ENCODE assay signal across 8 cellular contexts in the genomic region with DNA sequence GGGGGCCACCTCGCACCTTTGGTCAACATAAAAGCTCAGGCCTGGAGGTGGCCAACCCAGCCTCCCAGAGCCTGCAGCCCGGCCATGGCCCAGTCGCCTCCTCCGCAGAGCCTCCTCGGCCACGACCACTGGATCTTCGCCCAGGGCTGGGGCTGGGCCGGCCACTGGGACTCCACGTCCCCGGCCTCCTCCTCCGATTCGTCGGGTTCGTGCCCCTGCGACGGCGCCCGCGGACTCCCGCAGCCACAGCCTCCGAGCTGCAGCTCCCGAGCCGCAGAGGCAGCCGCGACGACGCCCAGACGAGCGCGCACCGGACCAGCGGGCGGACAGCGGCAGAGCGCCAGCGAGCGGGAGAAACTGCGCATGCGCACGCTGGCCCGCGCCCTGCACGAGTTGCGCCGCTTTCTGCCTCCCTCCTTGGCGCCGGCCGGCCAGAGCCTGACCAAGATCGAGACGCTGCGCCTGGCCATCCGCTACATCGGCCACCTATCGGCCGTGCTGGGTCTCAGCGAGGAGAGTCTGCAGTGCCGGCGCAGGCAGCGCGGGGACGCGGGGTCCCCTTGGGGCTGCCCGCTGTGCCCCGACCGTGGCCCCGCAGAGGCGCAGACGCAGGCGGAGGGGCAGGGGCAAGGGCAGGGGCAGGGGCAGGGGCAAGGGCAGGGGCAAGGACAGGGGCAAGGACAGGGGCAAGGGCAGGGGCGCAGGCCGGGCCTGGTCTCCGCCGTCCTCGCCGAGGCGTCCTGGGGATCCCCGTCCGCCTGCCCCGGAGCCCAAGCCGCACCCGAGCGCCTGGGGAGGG. TPM values are rescaled to one million over a fixed set of nuclear protein-coding genes. Genes with fewer than 3 reads are reported as not detected.
DNase-seq lines count a peak whose midpoint lies in the region; ATAC-seq lines count a peak whose summit lies in the region.

A gene with protein sequence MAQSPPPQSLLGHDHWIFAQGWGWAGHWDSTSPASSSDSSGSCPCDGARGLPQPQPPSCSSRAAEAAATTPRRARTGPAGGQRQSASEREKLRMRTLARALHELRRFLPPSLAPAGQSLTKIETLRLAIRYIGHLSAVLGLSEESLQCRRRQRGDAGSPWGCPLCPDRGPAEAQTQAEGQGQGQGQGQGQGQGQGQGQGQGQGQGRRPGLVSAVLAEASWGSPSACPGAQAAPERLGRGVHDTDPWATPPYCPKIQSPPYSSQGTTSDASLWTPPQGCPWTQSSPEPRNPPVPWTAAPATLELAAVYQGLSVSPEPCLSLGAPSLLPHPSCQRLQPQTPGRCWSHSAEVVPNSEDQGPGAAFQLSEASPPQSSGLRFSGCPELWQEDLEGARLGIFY (plus strand): TSS at position 59 of the 799 bp plus-strand sequence. CDS start 26 bp downstream, at position 85.

- peaks cover 11% of the 10 kb centered on the region for H3K4me1 Mint-ChIP-seq in activated T-helper 17 cell treated with anti-CD3 and anti-CD28 coated beads, Interleukin-2, amount 50 U/mL, for 72 hours
- peaks cover 0 to 7% of the 10 kb centered on the region in 2 donors for H3K4me1 Mint-ChIP-seq in natural killer cell treated with Interleukin-12 subunit alpha and Interleukin-12 subunit beta and Interleukin-15 and Interleukin-18, amount 100 ng/mL, for 72 hours (ENCODE audit: low read depth in 2 of 2)
- H3K4me1 Mint-ChIP-seq in stimulated activated naive CD8-positive, alpha-beta T cell treated with anti-CD3 and anti-CD28 coated beads, Interleukin-15, Interleukin-2, amounts not matched to agents 100 ng/mL and 50 ng/mL, for 24 hours (ENCODE audit: low read depth), result peaks cover 10% of the 10 kb centered on the region

- H3K4me1 ChIP-seq in NT2/D1 (ENCODE audit: insufficient read depth, insufficient read length), result peaks cover 9% of the 10 kb centered on the region

- peak; percentile 54 for ATAC-seq in HG03045 (IDR thresholded peaks at IDR 0.05; ENCODE audit: unreplicated experiment)
- ATAC-seq in activated T-helper 17 cell treated with anti-CD3 and anti-CD28 coated beads, Interleukin-2, amount 50 U/mL, for 72 hours (replicated peaks), result peak; percentile 49
- ATAC-seq in natural killer cell treated with Interleukin-12 subunit alpha and Interleukin-12 subunit beta and Interleukin-15 and Interleukin-18, amount 100 ng/mL, for 72 hours, result peak; percentile 82 to 90

- DNase-seq in G401 (ENCODE audit: low spot score) (peak; percentile 75), NT2/D1 (ENCODE audit: low read depth, low spot score) (peak; percentile 74), fibroblast of the conjunctiva (ENCODE audit: low read depth) (peak; percentile 63), SIG-M5 (lab: John Stamatoyannopoulos, UW) (no peak)
- DNase-seq in natural killer cell treated with Interleukin-12 subunit alpha and Interleukin-12 subunit beta and Interleukin-15 and Interleukin-18, amount 100 ng/mL, for 72 hours (ENCODE audit: low spot score), result peak; percentile 76

- in situ Hi-C loops in G401 (cut with HindIII; ENCODE audit: low sequenced_read_pairs), result no loop called here

- no peaks in the 10 kb centered on the region for H3K36me3 Mint-ChIP-seq in activated T-helper 17 cell treated with anti-CD3 and anti-CD28 coated beads, Interleukin-2, amount 50 U/mL, for 72 hours (ENCODE audit: low read depth)
- H3K36me3 Mint-ChIP-seq in natural killer cell treated with Interleukin-12 subunit alpha and Interleukin-12 subunit beta and Interleukin-15 and Interleukin-18, amount 100 ng/mL, for 72 hours, result no peaks in the 10 kb centered on the region
- no peaks in the 10 kb centered on the region for H3K36me3 Mint-ChIP-seq in stimulated activated naive CD8-positive, alpha-beta T cell treated with anti-CD3 and anti-CD28 coated beads, Interleukin-15, Interleukin-2, amounts not matched to agents 100 ng/mL and 50 ng/mL, for 24 hours (ENCODE audit: low read depth)

- H3K4me3 ChIP-seq in NT2/D1 (ENCODE audit: insufficient read length, low read depth), result peak within 1 kb of the TSS; percentile 24

- H3K9me3 ChIP-seq in NT2/D1 (ENCODE audit: insufficient read depth, low read length), result no peaks in the 10 kb centered on the region

- peaks cover 32% of the 10 kb centered on the region for H3K27me3 ChIP-seq in NT2/D1 (ENCODE audit: insufficient read depth, insufficient read length)

- H3K4me3 Mint-ChIP-seq in activated T-helper 17 cell treated with anti-CD3 and anti-CD28 coated beads, Interleukin-2, amount 50 U/mL, for 72 hours, result peak within 1 kb of the TSS; percentile 23
- H3K4me3 Mint-ChIP-seq in natural killer cell treated with Interleukin-12 subunit alpha and Interleukin-12 subunit beta and Interleukin-15 and Interleukin-18, amount 100 ng/mL, for 72 hours, result peak within 1 kb of the TSS; percentile 56
- peak within 1 kb of the TSS; percentile 55 for H3K4me3 Mint-ChIP-seq in stimulated activated naive CD8-positive, alpha-beta T cell treated with anti-CD3 and anti-CD28 coated beads, Interleukin-15, Interleukin-2, amounts not matched to agents 100 ng/mL and 50 ng/mL, for 24 hours

- no peaks in the 10 kb centered on the region for H3K36me3 ChIP-seq in NT2/D1 (ENCODE audit: insufficient read depth, insufficient read length, low read length)

- H3K9ac ChIP-seq in NT2/D1 (ENCODE audit: insufficient read length, low read depth), result peak within 1 kb of the TSS; percentile 77

- no peak within 1 kb of the TSS for H3K27ac Mint-ChIP-seq in activated T-helper 17 cell treated with anti-CD3 and anti-CD28 coated beads, Interleukin-2, amount 50 U/mL, for 72 hours
- no peak within 1 kb of the TSS for H3K27ac Mint-ChIP-seq in natural killer cell treated with Interleukin-12 subunit alpha and Interleukin-12 subunit beta and Interleukin-15 and Interleukin-18, amount 100 ng/mL, for 72 hours
- no peak within 1 kb of the TSS for H3K27ac Mint-ChIP-seq in stimulated activated naive CD8-positive, alpha-beta T cell treated with anti-CD3 and anti-CD28 coated beads, Interleukin-15, Interleukin-2, amounts not matched to agents 100 ng/mL and 50 ng/mL, for 24 hours

- H3K27me3 Mint-ChIP-seq in activated T-helper 17 cell treated with anti-CD3 and anti-CD28 coated beads, Interleukin-2, amount 50 U/mL, for 72 hours, result peaks cover 10% of the 10 kb centered on the region
- peaks cover 9% of the 10 kb centered on the region in 2 donors for H3K27me3 Mint-ChIP-seq in natural killer cell treated with Interleukin-12 subunit alpha and Interleukin-12 subunit beta and Interleukin-15 and Interleukin-18, amount 100 ng/mL, for 72 hours
- H3K27me3 Mint-ChIP-seq in stimulated activated naive CD8-positive, alpha-beta T cell treated with anti-CD3 and anti-CD28 coated beads, Interleukin-15, Interleukin-2, amounts not matched to agents 100 ng/mL and 50 ng/mL, for 24 hours, result peaks cover 30% of the 10 kb centered on the region

- H3K9me3 Mint-ChIP-seq in activated T-helper 17 cell treated with anti-CD3 and anti-CD28 coated beads, Interleukin-2, amount 50 U/mL, for 72 hours, result no peaks in the 10 kb centered on the region
- no peaks in the 10 kb centered on the region for H3K9me3 Mint-ChIP-seq in natural killer cell treated with Interleukin-12 subunit alpha and Interleukin-12 subunit beta and Interleukin-15 and Interleukin-18, amount 100 ng/mL, for 72 hours
- no peaks in the 10 kb centered on the region for H3K9me3 Mint-ChIP-seq in stimulated activated naive CD8-positive, alpha-beta T cell treated with anti-CD3 and anti-CD28 coated beads, Interleukin-15, Interleukin-2, amounts not matched to agents 100 ng/mL and 50 ng/mL, for 24 hours

RNA-seq across cellular contexts. Expression of the gene that starts here (rescaled TPM):
- not detected in 2 replicates for total RNA-seq in G401 (2014; rRNA removed; shearing (Covaris generic))
- total RNA-seq in activated T-helper 17 cell treated with anti-CD3 and anti-CD28 coated beads, Interleukin-2, amount 50 U/mL, for 72 hours, result under 1 TPM in 1 of 2 donors, not detected in 1; 0.15 TPM
- not detected for total RNA-seq in natural killer cell treated with Interleukin-12 subunit alpha and Interleukin-12 subunit beta and Interleukin-15 and Interleukin-18, amount 100 ng/mL, for 72 hours

Comparison
In these comparisons a context has a peak if more than half of its experiments do, and no peak if none do; other contexts are left out.
1. Peak in DNase-seq in G401; RNA of the gene not detected or under 1 TPM.
2. Peak in ATAC-seq in activated T-helper 17 cell treated with anti-CD3 and anti-CD28 coated beads, Interleukin-2, amount 50 U/mL, for 72 hours; RNA of the gene not detected or under 1 TPM.
3. Peak in DNase-seq and ATAC-seq in natural killer cell treated with Interleukin-12 subunit alpha and Interleukin-12 subunit beta and Interleukin-15 and Interleukin-18, amount 100 ng/mL, for 72 hours; RNA of the gene not detected or under 1 TPM.